ENCODE assay signal across 9 cellular contexts in the genomic region with DNA sequence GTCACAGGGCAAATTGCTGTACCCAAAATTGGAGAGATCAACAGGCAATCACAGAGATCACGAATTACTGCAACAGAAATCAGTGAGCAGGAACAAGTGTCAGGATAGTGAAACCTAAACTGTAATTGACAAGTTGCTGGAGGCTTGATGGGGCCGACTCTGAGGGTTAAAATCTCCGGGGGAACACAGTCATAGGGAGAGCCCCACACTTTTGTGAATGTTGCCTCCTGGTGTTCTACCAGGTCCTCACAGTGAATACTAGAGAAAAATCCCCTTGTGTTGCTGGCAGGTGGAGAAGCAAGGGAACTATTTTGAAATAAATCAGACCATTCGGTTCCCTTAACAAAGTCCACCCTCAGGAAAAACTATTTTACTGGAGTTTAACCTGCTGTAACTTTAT.
DNase-seq lines count a peak whose midpoint lies in the region; ATAC-seq, FAIRE-seq and TF ChIP-seq lines count a peak whose summit lies in the region.
"Had no signal": no experiment of that assay in that cellular context is flagged by ENCODE, and none has a peak within 500 bp of the region (broad histone marks: within the 10 kb centered on the region; RNA-seq: fewer than 3 reads in every experiment).

No MANE protein-coding gene starts in this region.

- ATAC-seq in GM18517 (IDR thresholded peaks at IDR 0.05; ENCODE audit: unreplicated experiment) = peak; percentile 93
- peak; percentile 90 for ATAC-seq in GM21526 (IDR thresholded peaks at IDR 0.05; ENCODE audit: low FRiP score, unreplicated experiment)
- peak; percentile 88 for ATAC-seq in HG03558 (IDR thresholded peaks at IDR 0.05; ENCODE audit: extremely low read depth, unreplicated experiment)
- ATAC-seq: mucosa of descending colon had no signal

- H3K9me3 ChIP-seq in keratinocyte (ENCODE audit: control insufficient read depth, low read depth, low read length) = no peaks in the 10 kb centered on the region
- H3K9me3 ChIP-seq: mucosa of descending colon had no signal

- DNase-seq in keratinocyte (ENCODE audit: low read depth, low spot score) (no peak), GM03348 (ENCODE audit: low spot score) (no peak), nucleus accumbens (lab: John Stamatoyannopoulos, UW) (no peak)
- no peak for DNase-seq in effector CD8-positive, alpha-beta T cell (lab: John Stamatoyannopoulos, UW)
- DNase-seq: mucosa of descending colon had no signal

- TF ChIP-seq CTCF in keratinocyte (optimal IDR thresholded peaks at IDR 0.05 in 1 of 3, IDR thresholded peaks at IDR 0.05 in 1 of 3, conservative IDR thresholded peaks at IDR 0.05 in 1 of 3; ENCODE audit: extremely low read depth in 1 of 3, insufficient read depth in 2 of 3, low read length in 3 of 3) = peak in 2 of 3 experiments; percentile 3 to 15

- H3K27ac ChIP-seq in keratinocyte (ENCODE audit: control insufficient read depth, insufficient read depth, low read length) = no peak overlapping the region
- H3K27ac ChIP-seq: KMS-11 had no signal

- dilution Hi-C loops in keratinocyte (cut with MboI; ENCODE audit: extremely low pct_ligation_motif_present, low sequenced_read_pairs) = no loop called here

- H3K36me3 ChIP-seq in keratinocyte (ENCODE audit: control insufficient read depth in 2 of 2, extremely low read depth in 1 of 2, insufficient read depth in 2 of 2, low read length in 2 of 2) = no peaks in the 10 kb centered on the region

- H3K9me1 ChIP-seq in keratinocyte (ENCODE audit: control insufficient read depth, extremely low read depth, insufficient read depth, low read length) = no peaks in the 10 kb centered on the region

- H4K20me1 ChIP-seq in keratinocyte (ENCODE audit: control insufficient read depth, extremely low read depth, insufficient read depth, low read length) = no peaks in the 10 kb centered on the region

- no peak overlapping the region for H3K9ac ChIP-seq in keratinocyte (ENCODE audit: control insufficient read depth, extremely low read depth, insufficient read depth, low read length)
- H3K9ac ChIP-seq: KMS-11 had no signal

- H3K4me2 ChIP-seq in keratinocyte (ENCODE audit: control insufficient read depth, extremely low read depth, insufficient read depth, low read depth, low read length) = no peak overlapping the region
- H3K4me2 ChIP-seq: KMS-11 had no signal

- no peaks in the 10 kb centered on the region for H3K27me3 ChIP-seq in keratinocyte (ENCODE audit: control insufficient read depth, extremely low read depth, insufficient read depth, low read length)

- no peaks in the 10 kb centered on the region for H3K4me1 ChIP-seq in keratinocyte (ENCODE audit: control insufficient read depth, extremely low read depth, insufficient read depth, low read length)

- no peaks in the 10 kb centered on the region for H3K79me2 ChIP-seq in keratinocyte (ENCODE audit: control insufficient read depth, insufficient read depth, low read length)

- H2AFZ ChIP-seq in keratinocyte (ENCODE audit: control insufficient read depth, low read length) = no peak overlapping the region

- no peak overlapping the region for H3K4me3 ChIP-seq in keratinocyte (ENCODE audit: control insufficient read depth in 2 of 3, extremely low read depth in 1 of 3, insufficient read depth in 2 of 3, low read depth in 1 of 3, low read length in 3 of 3)
- H3K4me3 ChIP-seq: mucosa of descending colon had no signal

- no peak for FAIRE-seq in keratinocyte (lab: Jason Lieb, UNC)
